ENCODE assay signal across 8 cellular contexts in the genomic region with DNA sequence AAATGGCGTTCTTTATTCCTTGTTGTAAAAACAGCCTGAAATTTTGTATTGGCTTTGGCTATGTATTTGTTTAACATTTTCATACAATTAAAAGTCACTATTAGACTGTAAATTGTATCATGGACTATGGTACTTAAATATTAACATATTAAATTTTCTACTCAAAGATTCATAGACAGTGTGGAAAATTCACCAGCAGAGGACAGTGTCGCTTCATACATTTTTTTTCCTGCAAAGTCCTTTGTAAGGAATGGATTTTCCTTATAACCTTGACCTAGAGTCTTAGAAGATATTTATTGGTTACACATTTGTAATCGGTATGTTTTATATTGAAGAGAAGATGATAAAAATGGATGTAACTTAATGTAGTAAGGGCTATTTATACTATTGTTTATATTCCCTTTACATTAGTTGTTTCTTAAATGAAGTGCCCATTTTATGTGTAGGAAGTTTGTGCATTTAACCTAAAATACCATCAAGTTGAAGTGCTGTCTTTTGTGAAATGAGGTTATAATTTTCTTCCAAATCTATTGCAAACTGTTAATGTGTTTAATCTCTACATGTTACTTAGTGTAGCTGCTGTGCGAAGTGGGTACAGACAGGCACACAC.
DNase-seq lines count a peak whose midpoint lies in the region; TF ChIP-seq lines count a peak whose summit lies in the region.

No MANE protein-coding gene starts in this region.

- peaks cover 1% of the 10 kb centered on the region for H3K4me1 ChIP-seq in OCI-LY3 (ENCODE audit: low read length)

- no peaks in the 10 kb centered on the region for H3K36me3 ChIP-seq in OCI-LY3 (replicated peaks; ENCODE audit: low read depth, low read length)

- H3K9me3 ChIP-seq in OCI-LY3 (ENCODE audit: insufficient read depth, low read length), result no peaks in the 10 kb centered on the region

- no peaks in the 10 kb centered on the region for H3K79me2 ChIP-seq in OCI-LY3 (ENCODE audit: low read length)

- peak; percentile 57 for DNase-seq in NCI-H82 (lab: John Stamatoyannopoulos, UW)
- DNase-seq in NCI-H82 treated with DMSO at 0.1 percent for 48 hours (lab: John Stamatoyannopoulos, UW; ENCODE audit: unreplicated experiment), result no peak
- DNase-seq in fibroblast of pulmonary artery (ENCODE audit: low read depth), result peak; percentile 70
- DNase-seq in superior temporal gyrus (ENCODE audit: extremely low spot score), result peak; percentile 82
- DNase-seq in MV-4-11 (lab: John Stamatoyannopoulos, UW), result no peak
- DNase-seq in SKM-1 treated with dmso at 0.1 percent for 144 hours (lab: John Stamatoyannopoulos, UW; ENCODE audit: unreplicated experiment), result no peak
- DNase-seq in stimulated activated naive CD4-positive, alpha-beta T cell (lab: John Stamatoyannopoulos, UW), result no peak

- TF ChIP-seq CTCF in OCI-LY3 (IDR thresholded peaks at IDR 0.05; ENCODE audit: low read depth, low read length) (peak; percentile 45), fibroblast of pulmonary artery (IDR thresholded peaks at IDR 0.05; ENCODE audit: low read length, missing control alignments) (peak; percentile 79)

- no peak overlapping the region for H3K9ac ChIP-seq in OCI-LY3 (ENCODE audit: low read length)

- no peak overlapping the region for H3K4me2 ChIP-seq in OCI-LY3 (ENCODE audit: low read length)

- H4K20me1 ChIP-seq in OCI-LY3 (ENCODE audit: insufficient read depth, low read length), result peaks cover 19% of the 10 kb centered on the region; the same call in 1 of the 2 replicates

- H3K27me3 ChIP-seq in OCI-LY3 (ENCODE audit: low read depth, low read length), result no peaks in the 10 kb centered on the region

- no peak overlapping the region for H3K4me3 ChIP-seq in OCI-LY3 (ENCODE audit: low read length)
- no peak overlapping the region for H3K4me3 ChIP-seq in fibroblast of pulmonary artery (replicated peaks; ENCODE audit: low read depth, low read length)

- H3K27ac ChIP-seq in OCI-LY3 (ENCODE audit: low read length), result no peak overlapping the region

- no peak overlapping the region for H2AFZ ChIP-seq in OCI-LY3 (ENCODE audit: low read depth, low read length)

Comparison
In these comparisons a context has a peak if more than half of its experiments do, and no peak if none do; other contexts are left out.
1. DNase-seq: peak in NCI-H82 (single experiment), fibroblast of pulmonary artery (single experiment) and superior temporal gyrus (single experiment); none in NCI-H82 treated with DMSO at 0.1 percent for 48 hours (single experiment), MV-4-11 (single experiment), SKM-1 treated with dmso at 0.1 percent for 144 hours (single experiment) and stimulated activated naive CD4-positive, alpha-beta T cell (0 of 6).